12 cellular contexts compared by ENCODE assay signal in the genomic region with DNA sequence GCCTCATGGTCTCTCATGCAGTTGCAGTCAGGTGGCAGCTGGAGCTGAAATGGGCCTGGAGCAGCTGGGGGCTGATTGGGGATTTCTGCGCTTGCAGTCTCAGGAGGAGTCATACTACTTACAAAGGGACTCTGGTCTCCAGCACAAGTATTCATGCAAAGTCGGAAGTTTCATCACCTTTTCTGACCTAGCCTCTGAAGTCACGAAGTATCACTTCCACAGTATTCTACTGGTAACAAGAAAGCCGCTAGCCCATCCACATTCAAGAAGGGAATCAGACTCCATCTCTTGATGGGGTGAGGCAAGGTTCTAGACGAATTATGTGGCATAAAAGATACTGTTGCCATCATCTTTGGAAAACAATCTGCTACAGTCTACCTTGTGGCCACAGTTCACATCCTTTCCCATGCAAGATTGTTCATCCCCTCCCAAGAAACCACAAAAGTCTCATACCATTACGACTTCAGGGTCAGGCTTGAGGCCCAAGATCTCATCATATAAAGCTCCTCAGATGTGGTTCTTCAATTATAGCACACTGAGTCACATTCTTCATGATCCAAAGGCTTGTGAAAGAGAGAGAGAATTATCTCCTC.
DNase-seq lines count a peak whose midpoint lies in the region; ATAC-seq and TF ChIP-seq lines count a peak whose summit lies in the region.
"Had no signal": no experiment of that assay in that cellular context is flagged by ENCODE, and none has a peak within 500 bp of the region (broad histone marks: within the 10 kb centered on the region; RNA-seq: fewer than 3 reads in every experiment).

No MANE protein-coding gene starts in this region.

- H3K4me1 ChIP-seq in spleen = no peaks in the 10 kb centered on the region
- H3K4me1 ChIP-seq: psoas muscle had no signal

- intact Hi-C loops in spleen (cut with DNase I; ENCODE audit: low total_unique reads) = no loop called here

- no peak overlapping the region for H3K27ac ChIP-seq in spleen
- H3K27ac ChIP-seq: psoas muscle had no signal

- no peaks in the 10 kb centered on the region for H3K27me3 ChIP-seq in spleen (replicated peaks in 1 of 7)

- peak; percentile 94 to 96 for ATAC-seq in activated naive CD4-positive, alpha-beta T cell treated with anti-CD3 and anti-CD28 coated beads, Interleukin-2, amount 50 U/mL, for 72 hours
- ATAC-seq in HG02885 (IDR thresholded peaks at IDR 0.05; ENCODE audit: poor library complexity, unreplicated experiment) (peak; percentile 90), esophagus mucosa (no peak)

- peak overlapping the region in 1 of 2 donors; percentile 53 for H3K27ac Mint-ChIP-seq in activated naive CD4-positive, alpha-beta T cell treated with anti-CD3 and anti-CD28 coated beads, Interleukin-2, amount 50 U/mL, for 72 hours
- no peak overlapping the region for H3K27ac Mint-ChIP-seq in T-helper 2 cell treated with Interferon-gamma antibody and Interleukin-4, amounts not matched to agents 5 μg/mL and 100 μg/mL, for 36 hours
- peak overlapping the region; percentile 2 for H3K27ac Mint-ChIP-seq in stimulated activated naive CD8-positive, alpha-beta T cell treated with anti-CD3 and anti-CD28 coated beads, Interleukin-15, Interleukin-2, amounts not matched to agents 100 ng/mL and 50 ng/mL, for 24 hours
- H3K27ac Mint-ChIP-seq: activated CD4-positive, alpha-beta T cell treated with anti-CD3 and anti-CD28 coated beads, Interleukin-2, amount 10 ng/mL, durations not matched to agents 24 days and 14 days had no signal

- H3K36me3 Mint-ChIP-seq in activated naive CD4-positive, alpha-beta T cell treated with anti-CD3 and anti-CD28 coated beads, Interleukin-2, amount 50 U/mL, for 72 hours = peaks cover 4 to 8% of the 10 kb centered on the region in 2 donors
- H3K36me3 Mint-ChIP-seq in T-helper 2 cell treated with Interferon-gamma antibody and Interleukin-4, amounts not matched to agents 5 μg/mL and 100 μg/mL, for 36 hours (ENCODE audit: low read depth) = peaks cover 10% of the 10 kb centered on the region
- peaks cover 33% of the 10 kb centered on the region for H3K36me3 Mint-ChIP-seq in stimulated activated naive CD8-positive, alpha-beta T cell treated with anti-CD3 and anti-CD28 coated beads, Interleukin-15, Interleukin-2, amounts not matched to agents 100 ng/mL and 50 ng/mL, for 24 hours (ENCODE audit: low read depth)

- H3K9me3 Mint-ChIP-seq in activated naive CD4-positive, alpha-beta T cell treated with anti-CD3 and anti-CD28 coated beads, Interleukin-2, amount 50 U/mL, for 72 hours = no peaks in the 10 kb centered on the region
- H3K9me3 Mint-ChIP-seq in T-helper 2 cell treated with Interferon-gamma antibody and Interleukin-4, amounts not matched to agents 5 μg/mL and 100 μg/mL, for 36 hours = no peaks in the 10 kb centered on the region
- no peaks in the 10 kb centered on the region for H3K9me3 Mint-ChIP-seq in stimulated activated naive CD8-positive, alpha-beta T cell treated with anti-CD3 and anti-CD28 coated beads, Interleukin-15, Interleukin-2, amounts not matched to agents 100 ng/mL and 50 ng/mL, for 24 hours
- H3K9me3 Mint-ChIP-seq: activated CD4-positive, alpha-beta T cell treated with anti-CD3 and anti-CD28 coated beads, Interleukin-2, amount 10 ng/mL, durations not matched to agents 24 days and 14 days had no signal

- TF ChIP-seq POLR2A in spleen (IDR thresholded peaks at IDR 0.05) = no peak

- peaks cover 13% of the 10 kb centered on the region for H3K4me1 Mint-ChIP-seq in T-helper 2 cell treated with Interferon-gamma antibody and Interleukin-4, amounts not matched to agents 5 μg/mL and 100 μg/mL, for 36 hours (ENCODE audit: low read depth)
- H3K4me1 Mint-ChIP-seq in stimulated activated naive CD8-positive, alpha-beta T cell treated with anti-CD3 and anti-CD28 coated beads, Interleukin-15, Interleukin-2, amounts not matched to agents 100 ng/mL and 50 ng/mL, for 24 hours (ENCODE audit: low read depth) = peaks cover 16% of the 10 kb centered on the region

- no peak overlapping the region for H3K4me3 Mint-ChIP-seq in T-helper 2 cell treated with Interferon-gamma antibody and Interleukin-4, amounts not matched to agents 5 μg/mL and 100 μg/mL, for 36 hours
- no peak overlapping the region for H3K4me3 Mint-ChIP-seq in stimulated activated naive CD8-positive, alpha-beta T cell treated with anti-CD3 and anti-CD28 coated beads, Interleukin-15, Interleukin-2, amounts not matched to agents 100 ng/mL and 50 ng/mL, for 24 hours
- H3K4me3 Mint-ChIP-seq: activated CD4-positive, alpha-beta T cell treated with anti-CD3 and anti-CD28 coated beads, Interleukin-2, amount 10 ng/mL, durations not matched to agents 24 days and 14 days had no signal

- no peak for TF ChIP-seq CTCF in spleen (IDR thresholded peaks at IDR 0.05 in 8 of 11, conservative IDR thresholded peaks at IDR 0.05 in 3 of 11)

- no peak overlapping the region for H3K4me3 ChIP-seq in spleen
- H3K4me3 ChIP-seq: psoas muscle had no signal

- H3K36me3 ChIP-seq in spleen = peaks cover 0 to 55% (median 7%) of the 10 kb centered on the region in 6 donors

- 85 to 90% (median 88%) methylated on average over 6 of the region's 6 CpGs for WGBS in spleen, 5 donors

- no peaks in the 10 kb centered on the region for H3K9me3 ChIP-seq in spleen
- H3K9me3 ChIP-seq: psoas muscle had no signal

- H3K27me3 Mint-ChIP-seq in T-helper 2 cell treated with Interferon-gamma antibody and Interleukin-4, amounts not matched to agents 5 μg/mL and 100 μg/mL, for 36 hours (ENCODE audit: low read depth) = no peaks in the 10 kb centered on the region
- H3K27me3 Mint-ChIP-seq in stimulated activated naive CD8-positive, alpha-beta T cell treated with anti-CD3 and anti-CD28 coated beads, Interleukin-15, Interleukin-2, amounts not matched to agents 100 ng/mL and 50 ng/mL, for 24 hours = no peaks in the 10 kb centered on the region
- H3K27me3 Mint-ChIP-seq: activated CD4-positive, alpha-beta T cell treated with anti-CD3 and anti-CD28 coated beads, Interleukin-2, amount 10 ng/mL, durations not matched to agents 24 days and 14 days had no signal

- DNase-seq in activated naive CD4-positive, alpha-beta T cell treated with anti-CD3 and anti-CD28 coated beads, Interleukin-2, amount 50 U/mL, for 72 hours (ENCODE audit: low spot score in 2 of 2) = peak in 1 of 2 donors; percentile 17
- no peak for DNase-seq in activated naive CD4-positive, alpha-beta T cell (lab: John Stamatoyannopoulos, UW)
- DNase-seq in T-helper 2 cell treated with Interferon-gamma antibody and Interleukin-4, amounts not matched to agents 5 μg/mL and 100 μg/mL, for 36 hours (ENCODE audit: low spot score) = peak; percentile 38
- no peak for DNase-seq in HK-2 (ENCODE audit: unreplicated experiment)
- no peak for DNase-seq in spleen
- DNase-seq: activated CD4-positive, alpha-beta T cell treated with anti-CD3 and anti-CD28 coated beads, Interleukin-2, amount 10 ng/mL, durations not matched to agents 24 days and 14 days; NK-92 treated with Interleukin-12 subunit alpha and Interleukin-12 subunit beta, amount 100 ng/mL, for 24 hours; psoas muscle; stimulated activated naive CD4-positive, alpha-beta T cell had no signal
